1 cellular context compared by ENCODE assay signal in genomic region chr2:20561703-20562454, GRCh38.
TF ChIP-seq lines count a peak whose summit lies in the region.

No MANE protein-coding gene starts in this region.

TF ChIP-seq in SK-N-SH, 30 proteins besides CTCF, POLR2A, EP300 and RAD21 (continued from another document):
- TF ChIP-seq IRF3 (IDR thresholded peaks at IDR 0.05; ENCODE audit: low read depth, low read length) (no peak), GABPA (IDR thresholded peaks at IDR 0.05; ENCODE audit: low read depth) (no peak), TAF1 (IDR thresholded peaks at IDR 0.05; ENCODE audit: borderline replicate concordance, low read depth, low read length) (no peak), ELF1 (IDR thresholded peaks at IDR 0.05) (no peak), JUND (IDR thresholded peaks at IDR 0.05) (peak; percentile 96), MXI1 (IDR thresholded peaks at IDR 0.05; ENCODE audit: low read depth, low read length) (no peak), RFX5 (IDR thresholded peaks at IDR 0.05; ENCODE audit: low read length) (no peak), PBX3 (IDR thresholded peaks at IDR 0.05) (peak; percentile 88), ZBTB33 (IDR thresholded peaks at IDR 0.05; ENCODE audit: borderline replicate concordance, low read depth) (no peak)
